Comparison of ENCODE assay signal across 18 cellular contexts in the genomic region with DNA sequence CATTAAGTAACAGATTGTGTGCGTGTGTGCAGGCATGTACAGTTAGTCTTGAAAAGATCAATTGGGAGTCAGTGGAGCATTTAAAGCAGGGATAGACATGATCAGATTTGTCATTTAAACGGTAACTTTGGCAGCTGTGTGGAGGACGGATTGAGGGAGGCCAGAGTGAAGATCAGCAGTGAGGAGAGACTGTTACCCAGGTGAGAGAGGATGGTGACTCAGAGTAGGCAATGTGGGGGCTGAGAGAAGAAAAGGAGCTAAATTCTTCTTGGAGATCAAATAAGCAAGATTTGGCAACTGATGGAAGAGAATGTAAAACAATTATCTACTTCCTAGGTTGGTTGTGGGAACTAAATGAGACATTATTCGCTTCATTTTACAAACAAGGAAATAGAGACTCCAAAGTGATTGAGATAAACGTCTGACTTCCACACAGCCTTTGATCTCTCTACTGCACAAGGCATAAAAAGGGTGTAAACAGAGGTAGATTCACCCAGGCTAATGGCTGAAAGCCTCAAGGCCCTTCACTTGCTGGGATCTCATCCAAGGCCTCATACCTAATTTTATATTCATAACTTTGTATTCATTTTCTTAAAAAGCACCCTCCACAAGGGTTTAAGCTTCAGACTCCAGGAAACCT.
DNase-seq lines count a peak whose midpoint lies in the region; ATAC-seq, FAIRE-seq and TF ChIP-seq lines count a peak whose summit lies in the region.
"Had no signal": no experiment of that assay in that cellular context is flagged by ENCODE, and none has a peak within 500 bp of the region (broad histone marks: within the 10 kb centered on the region; RNA-seq: fewer than 3 reads in every experiment).

No MANE protein-coding gene starts in this region.

- no peaks in the 10 kb centered on the region for H4K20me1 ChIP-seq in DND-41 (ENCODE audit: insufficient read depth, low read length)
- H4K20me1 ChIP-seq: BLaER1 treated with 17β-estradiol and CSF1 and Interleukin-3, amounts not matched to agents 10 nM and 100 nM had no signal

- H3K9me3 ChIP-seq in DND-41 (ENCODE audit: insufficient read depth, low read length, severe bottlenecking), result no peaks in the 10 kb centered on the region
- H3K9me3 ChIP-seq: BLaER1 treated with 17β-estradiol and CSF1 and Interleukin-3, amounts not matched to agents 10 nM and 100 nM had no signal

- no peaks in the 10 kb centered on the region for H3K27me3 Mint-ChIP-seq in progenitor cell of endocrine pancreas
- no peaks in the 10 kb centered on the region for H3K27me3 Mint-ChIP-seq in activated T-cell treated with anti-CD3 and anti-CD28 coated beads, Interleukin-2, amount 50 U/mL, for 4 hours (ENCODE audit: low read depth)
- H3K27me3 Mint-ChIP-seq: CD4-positive, CD25-positive, alpha-beta regulatory T cell had no signal

- H3K4me1 ChIP-seq in DND-41 (ENCODE audit: insufficient read depth, low read length), result no peaks in the 10 kb centered on the region

- H3K9ac ChIP-seq in DND-41 (ENCODE audit: low read depth, low read length), result no peak overlapping the region
- H3K9ac ChIP-seq: BLaER1 treated with 17β-estradiol and CSF1 and Interleukin-3, amounts not matched to agents 10 nM and 100 nM had no signal

- H3K4me3 ChIP-seq in DND-41 (ENCODE audit: low read depth in 1 of 2, low read length in 2 of 2) (no peak overlapping the region), bronchial epithelial cell (ENCODE audit: low read depth, low read length) (no peak overlapping the region)
- H3K4me3 ChIP-seq: BLaER1 treated with 17β-estradiol and CSF1 and Interleukin-3, amounts not matched to agents 10 nM and 100 nM had no signal

- H3K4me2 ChIP-seq in DND-41 (ENCODE audit: insufficient read depth, low read length), result no peak overlapping the region

- no peaks in the 10 kb centered on the region for H3K9me3 Mint-ChIP-seq in progenitor cell of endocrine pancreas (ENCODE audit: low read depth)
- peaks cover 3% of the 10 kb centered on the region for H3K9me3 Mint-ChIP-seq in activated T-cell treated with anti-CD3 and anti-CD28 coated beads, Interleukin-2, amount 50 U/mL, for 4 hours

- no peaks in the 10 kb centered on the region for H3K36me3 Mint-ChIP-seq in progenitor cell of endocrine pancreas (ENCODE audit: insufficient read depth)
- H3K36me3 Mint-ChIP-seq in activated T-cell treated with anti-CD3 and anti-CD28 coated beads, Interleukin-2, amount 50 U/mL, for 4 hours (ENCODE audit: insufficient read depth), result no peaks in the 10 kb centered on the region
- H3K36me3 Mint-ChIP-seq: CD4-positive, CD25-positive, alpha-beta regulatory T cell had no signal

- peak; percentile 29; the same call in 1 of the 3 replicates for ATAC-seq in DND-41 (ENCODE audit: insufficient read depth, low read depth)
- ATAC-seq in activated T-cell treated with anti-CD3 and anti-CD28 coated beads, Interleukin-2, amount 50 U/mL, for 4 hours, result no peak

- no peaks in the 10 kb centered on the region for H3K79me2 ChIP-seq in DND-41 (ENCODE audit: insufficient read depth, low read length)

- no peaks in the 10 kb centered on the region for H3K36me3 ChIP-seq in DND-41 (ENCODE audit: insufficient read depth, low read length)
- H3K36me3 ChIP-seq in bronchial epithelial cell (ENCODE audit: control insufficient read depth, insufficient read depth, low read length), result no peaks in the 10 kb centered on the region

- H3K27ac ChIP-seq in DND-41 (ENCODE audit: low read length), result no peak overlapping the region
- H3K27ac ChIP-seq: BLaER1 treated with 17β-estradiol and CSF1 and Interleukin-3, amounts not matched to agents 10 nM and 100 nM; HL-60 had no signal

- TF ChIP-seq CTCF in DND-41 (IDR thresholded peaks at IDR 0.05; ENCODE audit: borderline replicate concordance, extremely low read depth, low read length, poor library complexity, severe bottlenecking) (no peak), bronchial epithelial cell (IDR thresholded peaks at IDR 0.05; ENCODE audit: insufficient read depth, low read length, severe bottlenecking) (no peak), progenitor cell of endocrine pancreas (IDR thresholded peaks at IDR 0.05; ENCODE audit: unreplicated experiment) (no peak)

- H3K27me3 ChIP-seq in DND-41 (ENCODE audit: insufficient read depth, low read length, poor library complexity) (no peaks in the 10 kb centered on the region), bronchial epithelial cell (ENCODE audit: control insufficient read depth, insufficient read depth, low read length) (no peaks in the 10 kb centered on the region)
- H3K27me3 ChIP-seq: BLaER1 treated with 17β-estradiol and CSF1 and Interleukin-3, amounts not matched to agents 10 nM and 100 nM had no signal

- intact Hi-C loops in head of caudate nucleus (cut with DNase I), result no loop called here

- H3K4me3 Mint-ChIP-seq in progenitor cell of endocrine pancreas (ENCODE audit: low read depth), result no peak overlapping the region
- no peak overlapping the region for H3K4me3 Mint-ChIP-seq in activated T-cell treated with anti-CD3 and anti-CD28 coated beads, Interleukin-2, amount 50 U/mL, for 4 hours
- H3K4me3 Mint-ChIP-seq: HFFc6 had no signal

- peak overlapping the region; percentile 8 for H3K27ac Mint-ChIP-seq in progenitor cell of endocrine pancreas
- H3K27ac Mint-ChIP-seq: CD4-positive, CD25-positive, alpha-beta regulatory T cell; HFFc6 had no signal

- H3K4me1 Mint-ChIP-seq in progenitor cell of endocrine pancreas (ENCODE audit: low read depth), result peaks cover 13% of the 10 kb centered on the region
- no peaks in the 10 kb centered on the region for H3K4me1 Mint-ChIP-seq in activated T-cell treated with anti-CD3 and anti-CD28 coated beads, Interleukin-2, amount 50 U/mL, for 4 hours (ENCODE audit: low read depth)

- FAIRE-seq in bronchial epithelial cell (lab: Jason Lieb, UNC), result no peak
- FAIRE-seq: G401.6, GM12891, H1 had no signal

- no peak overlapping the region for H2AFZ ChIP-seq in DND-41 (ENCODE audit: low read depth, low read length)

- DNase-seq in DND-41 (no peak), bronchial epithelial cell (ENCODE audit: low read depth) (peak; percentile 45), head of caudate nucleus (peak in 28 of 42 donors; percentile 18 to 84 (median 48)), progenitor cell of endocrine pancreas (ENCODE audit: low spot score, unreplicated experiment) (no peak), COLO668 (lab: John Stamatoyannopoulos, UW; ENCODE audit: unreplicated experiment) (no peak)
- no peak for DNase-seq in effector CD4-positive, alpha-beta T cell
- no peak for DNase-seq in activated T-cell treated with anti-CD3 and anti-CD28 coated beads, Interleukin-2, amount 50 U/mL, for 4 hours
- DNase-seq: 8988T; CD4-positive, CD25-positive, alpha-beta regulatory T cell; DMS79; EL; HCEC 1CT; HFFc6 had no signal

Comparison
In these comparisons a context has a peak if more than half of its experiments do, and no peak if none do; other contexts are left out.
1. DNase-seq: peak in bronchial epithelial cell (single experiment) and head of caudate nucleus (28 of 42); none in DND-41 (single experiment), progenitor cell of endocrine pancreas (single experiment), effector CD4-positive, alpha-beta T cell (single experiment), COLO668 (single experiment) and activated T-cell treated with anti-CD3 and anti-CD28 coated beads, Interleukin-2, amount 50 U/mL, for 4 hours (single experiment).